ENCODE assay signal across 34 cellular contexts in the genomic region with DNA sequence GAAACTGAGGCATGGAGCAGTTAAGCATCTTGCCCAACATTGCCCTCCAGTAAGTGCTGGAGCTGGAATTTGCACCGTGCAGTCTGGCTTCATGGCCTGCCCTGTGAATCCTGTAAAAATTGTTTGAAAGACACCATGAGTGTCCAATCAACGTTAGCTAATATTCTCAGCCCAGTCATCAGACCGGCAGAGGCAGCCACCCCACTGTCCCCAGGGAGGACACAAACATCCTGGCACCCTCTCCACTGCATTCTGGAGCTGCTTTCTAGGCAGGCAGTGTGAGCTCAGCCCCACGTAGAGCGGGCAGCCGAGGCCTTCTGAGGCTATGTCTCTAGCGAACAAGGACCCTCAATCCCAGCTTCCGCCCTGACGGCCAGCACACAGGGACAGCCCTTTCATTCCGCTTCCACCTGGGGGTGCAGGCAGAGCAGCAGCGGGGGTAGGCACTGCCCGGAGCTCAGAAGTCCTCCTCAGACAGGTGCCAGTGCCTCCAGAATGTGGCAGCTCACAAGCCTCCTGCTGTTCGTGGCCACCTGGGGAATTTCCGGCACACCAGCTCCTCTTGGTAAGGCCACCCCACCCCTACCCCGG. TPM values are rescaled to one million over a fixed set of nuclear protein-coding genes. Genes with fewer than 3 reads are reported as not detected.
DNase-seq lines count a peak whose midpoint lies in the region; ATAC-seq, FAIRE-seq and TF ChIP-seq lines count a peak whose summit lies in the region.
"Had no signal": no experiment of that assay in that cellular context is flagged by ENCODE, and none has a peak within 500 bp of the region (broad histone marks: within the 10 kb centered on the region; RNA-seq: fewer than 3 reads in every experiment).

No MANE protein-coding gene starts in this region.

- TF ChIP-seq RAD21 in GM12878 (IDR thresholded peaks at IDR 0.05; ENCODE audit: insufficient read depth, low read depth, low read length) = no peak

- H3K79me2 ChIP-seq in GM12878 (ENCODE audit: control insufficient read depth, insufficient read depth, low read length) = no peaks in the 10 kb centered on the region

- CTCF ChIA-PET in A673 (lab: Charles Lee) = interaction anchor here (0.6 to 0.8 kb wide), 2 partner anchors 24 to 222 kb away, joined by 3 to 9 read pairs; no protein-coding TSS in a partner anchor
- CTCF ChIA-PET in GM12878 (lab: Yijun Ruan, JAX) = interaction anchor here (1.3 to 1.5 kb wide), 2 partner anchors 70 to 118 kb away, joined by 3 read pairs; no protein-coding TSS in a partner anchor

- RAD21 ChIA-PET in GM12878 (lab: Charles Lee; ENCODE audit: unreplicated experiment) = no interaction called here

- no peak overlapping the region for H3K27ac ChIP-seq in A673 (ENCODE audit: low read depth, low read length, poor library complexity, severe bottlenecking)
- no peak overlapping the region for H3K27ac ChIP-seq in GM12878 (ENCODE audit: control insufficient read depth, insufficient read depth)
- no peak overlapping the region for H3K27ac ChIP-seq in mesenchymal stem cell (ENCODE audit: low read length, poor library complexity, severe bottlenecking)
- H3K27ac ChIP-seq: ascending aorta, C4-2B, cardiac muscle cell, neutrophil, SK-N-MC had no signal

- H3K4me2 ChIP-seq in GM12878 (ENCODE audit: control insufficient read depth, insufficient read depth) = no peak overlapping the region
- H3K4me2 ChIP-seq in mesenchymal stem cell (ENCODE audit: low read length, poor library complexity, severe bottlenecking) = no peak overlapping the region

- no peak overlapping the region for H3K18ac ChIP-seq in mesenchymal stem cell (ENCODE audit: low read depth in 1 of 2, low read length in 2 of 2)

- no peak overlapping the region for H2BK5ac ChIP-seq in mesenchymal stem cell (ENCODE audit: low read depth, low read length, poor library complexity, severe bottlenecking)

- H3K27me3 ChIP-seq in A673 (replicated peaks; ENCODE audit: insufficient read depth, low read depth, low read length, poor library complexity) (no peaks in the 10 kb centered on the region), H7 (ENCODE audit: control insufficient read depth, insufficient read depth, low read length) (peaks cover 47% of the 10 kb centered on the region), GM12878 (replicated peaks in 1 of 2; ENCODE audit: control insufficient read depth in 2 of 2, insufficient read depth in 2 of 2, low read length in 1 of 2) (peaks cover 6 to 7% of the 10 kb centered on the region in 2 experiments), mesenchymal stem cell (ENCODE audit: control insufficient read depth in 1 of 2, insufficient read depth in 1 of 2, low read length in 2 of 2) (peaks cover 13 to 61% of the 10 kb centered on the region in 2 experiments)

- SMC1A ChIA-PET in GM12878 (lab: Charles Lee; ENCODE audit: uncharacterized antibody, unreplicated experiment) = interaction anchor here (0.9 kb wide), 1 partner anchor 31 kb away, joined by 3 read pairs; no protein-coding TSS in a partner anchor

- no peaks in the 10 kb centered on the region for H3K79me1 ChIP-seq in mesenchymal stem cell (replicated peaks; ENCODE audit: low read length, poor library complexity, severe bottlenecking)

- no peak overlapping the region for H2BK15ac ChIP-seq in mesenchymal stem cell (ENCODE audit: low read depth, poor library complexity, severe bottlenecking)

- H3K36me3 Mint-ChIP-seq in CD14-positive monocyte = no peaks in the 10 kb centered on the region
- H3K36me3 Mint-ChIP-seq: activated CD8-positive, alpha-beta memory T cell treated with anti-CD3 and anti-CD28 coated beads, Interleukin-2, amount 10 ng/mL, durations not matched to agents 7 days and 5 days; immature natural killer cell; memory B cell had no signal

- WGBS in GM12878 (ENCODE audit: insufficient coverage, insufficient replicate concordance, low lambda C conversion rate, missing lambda C conversion rate) = 51% methylated on average over 15 of the region's 15 CpGs
- WGBS in mesenchymal stem cell = 93% methylated on average over 14 of the region's 15 CpGs

- H4K20me1 ChIP-seq in GM12878 (ENCODE audit: control insufficient read depth, insufficient read depth) = no peaks in the 10 kb centered on the region

- no peak overlapping the region for H2BK120ac ChIP-seq in mesenchymal stem cell (ENCODE audit: low read depth, low read length)

- H3K36me3 ChIP-seq in A673 (ENCODE audit: insufficient read depth, low read length, poor library complexity, severe bottlenecking) = no peaks in the 10 kb centered on the region
- H3K36me3 ChIP-seq in H7 (replicated peaks; ENCODE audit: control insufficient read depth, insufficient read depth, low read length) = no peaks in the 10 kb centered on the region
- H3K36me3 ChIP-seq in GM12878 (ENCODE audit: control insufficient read depth in 2 of 2, insufficient read depth in 2 of 2, low read length in 1 of 2) = no peaks in the 10 kb centered on the region
- H3K36me3 ChIP-seq in mesenchymal stem cell (ENCODE audit: control insufficient read depth in 1 of 2, insufficient read depth in 2 of 2, low read depth in 1 of 2, low read length in 2 of 2) = no peaks in the 10 kb centered on the region
- H3K36me3 ChIP-seq: ascending aorta, cardiac muscle cell, neutrophil, tibial artery had no signal

- H3K14ac ChIP-seq in mesenchymal stem cell (ENCODE audit: low read length in 2 of 2) = peak overlapping the region in 1 of 2 experiments; percentile 36

- H3K4me1 ChIP-seq in A673 (ENCODE audit: insufficient read depth, low read length, poor library complexity, severe bottlenecking) (peaks cover 14% of the 10 kb centered on the region), GM12878 (ENCODE audit: control insufficient read depth, insufficient read depth, low read length) (peaks cover 9% of the 10 kb centered on the region), mesenchymal stem cell (ENCODE audit: control insufficient read depth, insufficient read depth, low read depth, low read length) (peaks cover 55% of the 10 kb centered on the region)

- ATAC-seq in GM12878 (no peak), HG02678 (IDR thresholded peaks at IDR 0.05; ENCODE audit: unreplicated experiment) (no peak), HG03439 (IDR thresholded peaks at IDR 0.05; ENCODE audit: unreplicated experiment) (no peak)
- ATAC-seq: activated CD8-positive, alpha-beta memory T cell treated with anti-CD3 and anti-CD28 coated beads, Interleukin-2, amount 10 ng/mL, durations not matched to agents 7 days and 5 days; activated T-cell treated with anti-CD3 and anti-CD28 coated beads, Interleukin-2, amount 50 U/mL, for 4 hours; left colon had no signal

- peaks cover 36% of the 10 kb centered on the region for H3K4me1 Mint-ChIP-seq in CD14-positive monocyte

- H3K9me3 Mint-ChIP-seq in CD14-positive monocyte = peaks cover 0 to 4% (median 2%) of the 10 kb centered on the region in 7 donors
- H3K9me3 Mint-ChIP-seq: activated T-cell treated with anti-CD3 and anti-CD28 coated beads, Interleukin-2, amount 50 U/mL, for 4 hours; memory B cell; T-helper 1 cell treated with Interleukin-12 subunit alpha and Interleukin-12 subunit beta and Interleukin-4 antibody, amounts not matched to agents 30 μg/mL and 1 μg/mL, for 36 hours had no signal

- TF ChIP-seq CTCF in A673 (conservative IDR thresholded peaks at IDR 0.05; ENCODE audit: low read depth, low read length) (no peak), GM12878 (IDR thresholded peaks at IDR 0.05 in 2 of 3, conservative IDR thresholded peaks at IDR 0.05 in 1 of 3; ENCODE audit: control insufficient read depth in 2 of 3, extremely low read depth in 1 of 3, insufficient read depth in 1 of 3, low read depth in 3 of 3, low read length in 3 of 3) (no peak), CD14-positive monocyte (IDR thresholded peaks at IDR 0.05) (no peak)

- H2AK5ac ChIP-seq in mesenchymal stem cell (ENCODE audit: low read length, severe bottlenecking) = no peak overlapping the region

- H4K91ac ChIP-seq in mesenchymal stem cell (ENCODE audit: low read length) = peak overlapping the region; percentile 25

- no peak overlapping the region for H3K23ac ChIP-seq in mesenchymal stem cell (ENCODE audit: low read length in 2 of 2)

- intact Hi-C loops in A673 (cut with micrococcal nuclease; ENCODE audit: unreplicated experiment) (no loop called here), GM12878 (cut with micrococcal nuclease; ENCODE audit: unreplicated experiment) (no loop called here), CD14-positive monocyte (cut with micrococcal nuclease) (loop anchor here in 1 of 2 donors (10.0 kb wide), 3 partner anchors 45 to 355 kb away; partner anchors contain the start of gene IWS1)

- TF ChIP-seq EP300 in GM12878 (IDR thresholded peaks at IDR 0.05; ENCODE audit: borderline replicate concordance in 1 of 2, control insufficient read depth in 1 of 2, low read depth in 2 of 2, low read length in 2 of 2) = no peak

- H3K9ac ChIP-seq in GM12878 (ENCODE audit: control insufficient read depth, insufficient read depth, low read length) (no peak overlapping the region), mesenchymal stem cell (ENCODE audit: low read length) (no peak overlapping the region)

- no peak for FAIRE-seq in GM12878 (lab: Jason Lieb, UNC)
- FAIRE-seq: colon, HTR-8/SVneo, TTC549 had no signal

- BruUV-seq in A673 (replicated peaks; lab: Mats Ljungman, UMichigan) (no TSS peak), GM12878 (replicated peaks; lab: Mats Ljungman, UMichigan) (no TSS peak)

- peak; percentile 67 for DNase-seq in A673 (ENCODE audit: low spot score)
- DNase-seq in H7 = peak; percentile 60
- no peak for DNase-seq in GM12878 (ENCODE audit: low read depth, low spot score)
- no peak for DNase-seq in mesenchymal stem cell
- DNase-seq in islet precursor cell = no peak
- DNase-seq in CD14-positive monocyte (ENCODE audit: low spot score) = no peak
- DNase-seq: activated CD4-positive, alpha-beta T cell treated with anti-CD3 and anti-CD28 coated beads, Interleukin-2, amount 50 U/mL, for 4 hours; activated CD8-positive, alpha-beta memory T cell treated with anti-CD3 and anti-CD28 coated beads, Interleukin-2, amount 10 ng/mL, durations not matched to agents 7 days and 5 days; activated gamma-delta T cell; activated T-cell treated with anti-CD3 and anti-CD28 coated beads, Interleukin-2, amount 50 U/mL, for 4 hours; effector CD4-positive, alpha-beta T cell; immature natural killer cell; KBM-7; left colon; NCI-H2029 treated with DMSO at 0.1 percent for 48 hours; NCI-H446; NCI-H748 treated with DMSO at 0.1 percent for 48 hours; stimulated activated CD4-positive, alpha-beta T cell treated with anti-CD3 and anti-CD28 coated beads, Interleukin-4, amount 100 ng/mL, for 24 hours had no signal

- POLR2A ChIA-PET in A673 (lab: Charles Lee; ENCODE audit: low non-redundant PET) = no interaction called here
- POLR2A ChIA-PET in GM12878 (lab: Charles Lee) = interaction anchor here (0.5 kb wide), 1 partner anchor 1333 kb away, joined by 4 read pairs; no protein-coding TSS in a partner anchor

- no peak overlapping the region for H3K4ac ChIP-seq in mesenchymal stem cell (ENCODE audit: low read depth in 1 of 2, low read length in 2 of 2)

- H3K27me3 Mint-ChIP-seq in CD14-positive monocyte (ENCODE audit: low read depth in 3 of 3) = peaks cover 33 to 58% (median 57%) of the 10 kb centered on the region in 3 donors

- no peak overlapping the region for H2BK12ac ChIP-seq in mesenchymal stem cell (ENCODE audit: low read length in 2 of 2)

- H3K9me3 ChIP-seq in A673 (ENCODE audit: low read depth, low read length, poor library complexity, severe bottlenecking) (no peaks in the 10 kb centered on the region), GM12878 (replicated peaks; ENCODE audit: control insufficient read depth, insufficient read depth, low read length) (no peaks in the 10 kb centered on the region), mesenchymal stem cell (ENCODE audit: control insufficient read depth, low read length) (no peaks in the 10 kb centered on the region)
- H3K9me3 ChIP-seq: ascending aorta, neutrophil, tibial artery had no signal

- no peak overlapping the region for H3K4me3 Mint-ChIP-seq in CD14-positive monocyte
- H3K4me3 Mint-ChIP-seq: activated CD8-positive, alpha-beta memory T cell treated with anti-CD3 and anti-CD28 coated beads, Interleukin-2, amount 10 ng/mL, durations not matched to agents 7 days and 5 days; activated T-cell treated with anti-CD3 and anti-CD28 coated beads, Interleukin-2, amount 50 U/mL, for 4 hours; immature natural killer cell; memory B cell; T-helper 1 cell treated with Interleukin-12 subunit alpha and Interleukin-12 subunit beta and Interleukin-4 antibody, amounts not matched to agents 30 μg/mL and 1 μg/mL, for 36 hours had no signal

- H4K8ac ChIP-seq in mesenchymal stem cell (ENCODE audit: low read length) = no peak overlapping the region

- no peak overlapping the region for H3K4me3 ChIP-seq in A673 (ENCODE audit: low read depth, low read length, poor library complexity, severe bottlenecking)
- H3K4me3 ChIP-seq in H7 (ENCODE audit: insufficient read depth, low read depth, low read length) = no peak overlapping the region
- no peak overlapping the region for H3K4me3 ChIP-seq in GM12878
- H3K4me3 ChIP-seq in mesenchymal stem cell (ENCODE audit: insufficient read depth in 1 of 2, low read depth in 1 of 2, low read length in 2 of 2) = no peak overlapping the region
- H3K4me3 ChIP-seq: ascending aorta, cardiac muscle cell, SK-N-MC, tibial artery had no signal

- no peak overlapping the region for H2AFZ ChIP-seq in GM12878 (ENCODE audit: control insufficient read depth, low read depth, low read length)
- H2AFZ ChIP-seq in mesenchymal stem cell (ENCODE audit: low read depth, low read length) = no peak overlapping the region

- in situ Hi-C loops in GM12878 (cut with MboI) = no loop called here

- no peak for TF ChIP-seq POLR2A in GM12878 (IDR thresholded peaks at IDR 0.05; ENCODE audit: low read depth, low read length)

- H3K27ac Mint-ChIP-seq in CD14-positive monocyte = no peak overlapping the region
- H3K27ac Mint-ChIP-seq: activated CD8-positive, alpha-beta memory T cell treated with anti-CD3 and anti-CD28 coated beads, Interleukin-2, amount 10 ng/mL, durations not matched to agents 7 days and 5 days; immature natural killer cell; memory B cell; T-helper 1 cell treated with Interleukin-12 subunit alpha and Interleukin-12 subunit beta and Interleukin-4 antibody, amounts not matched to agents 30 μg/mL and 1 μg/mL, for 36 hours had no signal

RNA-seq across cellular contexts. Expression of gene PROC, which starts 1.3 kb away (rescaled TPM):
- total RNA-seq in A673 (2021) (0.37 TPM in 1 of 2 replicates, not detected in the other), GM12878 (2014; rRNA removed) (not detected in 2 replicates), GM12878 (2014; rRNA removed; fragmentation: Illumina TruSeq; extraction: Trizol) (not detected in 2 replicates), GM12878 (2021) (not detected in 2 replicates)
- total RNA-seq in H7 (2014; rRNA removed; shearing (Covaris generic)) = 0.31 TPM in 1 of 2 replicates, not detected in the other
- total RNA-seq in GM12878 (2013; cell fraction: nucleolus; rRNA removed) = not detected in 2 replicates
- not detected for polyA plus RNA-seq in GM12878 (2011; ENCODE audit: low read depth)
- polyA plus RNA-seq in GM12878 (2011; rRNA removed) (not detected in 2 replicates), GM12878 (2014; fragmentation: Illumina TruSeq; extraction: Trizol) (not detected in 2 replicates), GM12878 (2014; fragmentation: Nextera tagmentation; extraction: Ambion mirVana) (not detected), GM12878 (2014; rRNA removed) (not detected in 2 replicates), GM12878 (2016; fragmentation: Nextera tagmentation; extraction: Ambion mirVana) (not detected), CD14-positive monocyte (not detected)
- not detected in 2 replicates for polyA plus RNA-seq in GM12878 (2011; cell fraction: cytosol; rRNA removed)
- not detected in 2 replicates for polyA plus RNA-seq in GM12878 (2011; cell fraction: nucleus; rRNA removed)
- polyA plus RNA-seq in GM12878 (2012) = not detected in 2 replicates
- not detected in 2 replicates for polyA minus RNA-seq in GM12878 (2011; rRNA and poly(A)+ RNA removed)
- not detected in 2 replicates for polyA minus RNA-seq in GM12878 (2011; cell fraction: cytosol; rRNA and poly(A)+ RNA removed)
- not detected in 2 replicates for polyA minus RNA-seq in GM12878 (2011; cell fraction: nucleus; rRNA and poly(A)+ RNA removed)
- 0.06 TPM for polyA plus RNA-seq in mesenchymal stem cell (2013, experiment 1 of 2)
- not detected for polyA plus RNA-seq in mesenchymal stem cell (2013, experiment 2 of 2)
- total RNA-seq: ascending aorta, cardiac muscle cell, Daoy, glomerular endothelial cell, posterior vena cava had no signal
- polyA plus RNA-seq: cardiac muscle cell had no signal

RNA-seq across cellular contexts. Expression of gene MAP3K2, which starts 31.8 kb away (rescaled TPM):
- total RNA-seq in A673 (2021) = 54.8 and 55.1 TPM in 2 replicates
- 18.0 and 22.8 TPM in 2 replicates for total RNA-seq in H7 (2014; rRNA removed; shearing (Covaris generic))
- 54.9 and 64.4 TPM in 2 replicates for total RNA-seq in GM12878 (2013; cell fraction: nucleolus; rRNA removed)
- total RNA-seq in GM12878 (2014; rRNA removed) = 24.1 and 25.1 TPM in 2 replicates
- 15.7 and 17.7 TPM in 2 replicates for total RNA-seq in GM12878 (2014; rRNA removed; fragmentation: Illumina TruSeq; extraction: Trizol)
- total RNA-seq in GM12878 (2021) = 35.9 and 39.6 TPM in 2 replicates
- 3.7 TPM for polyA plus RNA-seq in GM12878 (2011; ENCODE audit: low read depth)
- 18.1 and 22.4 TPM in 2 replicates for polyA plus RNA-seq in GM12878 (2011; rRNA removed)
- 8.6 and 12.7 TPM in 2 replicates for polyA plus RNA-seq in GM12878 (2011; cell fraction: cytosol; rRNA removed)
- 19.5 and 21.1 TPM in 2 replicates for polyA plus RNA-seq in GM12878 (2011; cell fraction: nucleus; rRNA removed)
- polyA plus RNA-seq in GM12878 (2012) = 9.1 and 9.4 TPM in 2 replicates
- polyA plus RNA-seq in GM12878 (2014; fragmentation: Illumina TruSeq; extraction: Trizol) = 14.5 and 16.5 TPM in 2 replicates
- polyA plus RNA-seq in GM12878 (2014; fragmentation: Nextera tagmentation; extraction: Ambion mirVana) = 1 to 10 TPM; 2.7 to 6.4 TPM
- 10.9 and 12.8 TPM in 2 replicates for polyA plus RNA-seq in GM12878 (2014; rRNA removed)
- 10 to 100 TPM in 1 of 2 experiments, 1 to 10 TPM in 1; 4.9 to 26.3 TPM for polyA plus RNA-seq in GM12878 (2016; fragmentation: Nextera tagmentation; extraction: Ambion mirVana)
- polyA minus RNA-seq in GM12878 (2011; rRNA and poly(A)+ RNA removed) = 32.1 and 45.6 TPM in 2 replicates
- 20.6 and 29.6 TPM in 2 replicates for polyA minus RNA-seq in GM12878 (2011; cell fraction: cytosol; rRNA and poly(A)+ RNA removed)
- polyA minus RNA-seq in GM12878 (2011; cell fraction: nucleus; rRNA and poly(A)+ RNA removed) = 15.7 and 26.8 TPM in 2 replicates
- polyA plus RNA-seq in mesenchymal stem cell (2013, experiment 1 of 2) = 19.4 TPM
- polyA plus RNA-seq in mesenchymal stem cell (2013, experiment 2 of 2) = 19.7 TPM
- 10 to 100 TPM; 66.3 to 86.4 TPM for polyA plus RNA-seq in CD14-positive monocyte

Comparison
In these comparisons a context has a peak if more than half of its experiments do, and no peak if none do; other contexts are left out.
1. DNase-seq: peak in A673 (single experiment) and H7 (single experiment); none in GM12878 (single experiment), mesenchymal stem cell (single experiment), islet precursor cell (single experiment) and CD14-positive monocyte (single experiment).